Comparison of ENCODE assay signal across 7 cellular contexts in genomic region chr19:1076951-1077350, GRCh38. TPM values are rescaled to one million over a fixed set of nuclear protein-coding genes. Genes with fewer than 3 reads are reported as not detected.
A peak's percentile ranks its signal among the peaks of the same experiment; 100 is the strongest.
DNase-seq lines count a peak whose midpoint lies in the region; ATAC-seq, FAIRE-seq and TF ChIP-seq lines count a peak whose summit lies in the region.

No MANE protein-coding gene starts in this region.

- H3K27ac ChIP-seq in pancreas: peak overlapping the region in 1 of 4 donors; percentile 22

- ATAC-seq in GM19372 (IDR thresholded peaks at IDR 0.05; ENCODE audit: low read depth, unreplicated experiment) (peak; percentile 75), HG03442 (IDR thresholded peaks at IDR 0.05; ENCODE audit: unreplicated experiment) (peak; percentile 58), activated B cell treated with CpG ODN at 0.5 μM for 24 hours (ENCODE audit: low read depth) (peak; percentile 89), pancreas (peak in 3 of 4 donors; percentile 5 to 17 (median 15))

- peaks cover 60% of the 10 kb centered on the region for H3K36me3 Mint-ChIP-seq in activated B cell treated with CpG ODN at 0.5 μM for 24 hours (ENCODE audit: low read depth)

- peaks cover 0 to 10% (median 0%) of the 10 kb centered on the region in 3 donors for H3K4me1 ChIP-seq in pancreas

- H3K27me3 ChIP-seq in bronchial epithelial cell (ENCODE audit: control insufficient read depth, insufficient read depth, low read length) (no peaks in the 10 kb centered on the region), pancreas (no peaks in the 10 kb centered on the region)

- H3K4me3 ChIP-seq in bronchial epithelial cell (ENCODE audit: low read depth, low read length) (no peak overlapping the region), pancreas (no peak overlapping the region)

- no peaks in the 10 kb centered on the region for H3K9me3 ChIP-seq in pancreas

- POLR2A ChIA-PET in activated B cell treated with CpG ODN at 0.5 μM for 24 hours (lab: Charles Lee): interaction anchor here (0.6 to 13.1 kb wide), 25 partner anchors 9 to 361 kb away, joined by 3 to 184 read pairs (median 6); partner anchors contain the start of genes ABCA7, ARHGAP45, CIRBP and CNN2

- no peaks in the 10 kb centered on the region for H3K9me3 Mint-ChIP-seq in activated B cell treated with CpG ODN at 0.5 μM for 24 hours

- DNase-seq in activated B cell treated with CpG ODN at 0.5 μM for 24 hours (peak; percentile 84), bronchial epithelial cell (ENCODE audit: low read depth) (peak; percentile 65), pancreas (peak in 3 of 6 donors; percentile 61 to 71 (median 66)), NCI-H226 (no peak), NCI-H446 (lab: John Stamatoyannopoulos, UW) (no peak)

- peak overlapping the region; percentile 93 for H3K27ac Mint-ChIP-seq in activated B cell treated with CpG ODN at 0.5 μM for 24 hours

- H3K4me3 Mint-ChIP-seq in activated B cell treated with CpG ODN at 0.5 μM for 24 hours: peak overlapping the region; percentile 71

- WGBS in pancreas, 2 donors: 64 to 75% methylated on average over 16 of the region's 16 CpGs

- peaks cover 67% of the 10 kb centered on the region for H3K4me1 Mint-ChIP-seq in activated B cell treated with CpG ODN at 0.5 μM for 24 hours

- no peaks in the 10 kb centered on the region for H3K27me3 Mint-ChIP-seq in activated B cell treated with CpG ODN at 0.5 μM for 24 hours

- no peak for TF ChIP-seq CTCF in activated B cell treated with CpG ODN at 0.5 μM for 24 hours (IDR thresholded peaks at IDR 0.05)
- TF ChIP-seq CTCF in bronchial epithelial cell (IDR thresholded peaks at IDR 0.05; ENCODE audit: insufficient read depth, low read length, severe bottlenecking): no peak
- TF ChIP-seq CTCF in pancreas (IDR thresholded peaks at IDR 0.05): no peak

- FAIRE-seq in bronchial epithelial cell (lab: Jason Lieb, UNC) (no peak), pancreas (lab: Jason Lieb, UNC) (no peak)

- CTCF ChIA-PET in activated B cell treated with CpG ODN at 0.5 μM for 24 hours (lab: Charles Lee): interaction anchor here (1.1 kb wide), 1 partner anchor 12 kb away, joined by 3 read pairs; no protein-coding TSS in a partner anchor

- intact Hi-C loops in activated B cell treated with CpG ODN at 0.5 μM for 24 hours (cut with micrococcal nuclease) (loop anchor here (1.0 kb wide), 4 partner anchors 10 to 56 kb away; partner anchors contain the start of genes ABCA7, ARHGAP45, RNU6-2 and TMEM259), pancreas (cut with DNase I) (no loop called here)

- no peaks in the 10 kb centered on the region for H3K36me3 ChIP-seq in bronchial epithelial cell (ENCODE audit: control insufficient read depth, insufficient read depth, low read length)
- no peaks in the 10 kb centered on the region for H3K36me3 ChIP-seq in pancreas

RNA-seq across cellular contexts. Expression of gene ARHGAP45, which starts 10.0 kb away (rescaled TPM):
- 266 and 312 TPM in 2 replicates for total RNA-seq in activated B cell treated with CpG ODN at 0.5 μM for 24 hours
- total RNA-seq in bronchial epithelial cell: 9.0 and 11.8 TPM in 2 replicates
- total RNA-seq in pancreas: 10 to 100 TPM in 3 of 6 donors, 1 to 10 TPM in 3; 5.1 to 15.8 (median 8.4) TPM
- 10 to 100 TPM; 11.6 to 21.6 TPM for polyA plus RNA-seq in pancreas

RNA-seq across cellular contexts. Expression of gene POLR2E, which starts 18.2 kb away (rescaled TPM):
- total RNA-seq in activated B cell treated with CpG ODN at 0.5 μM for 24 hours (173 and 184 TPM in 2 replicates), bronchial epithelial cell (57.4 and 87.1 TPM in 2 replicates), pancreas (10 to 100 TPM; 40.0 to 66.5 (median 58.6) TPM)
- polyA plus RNA-seq in pancreas: 10 to 100 TPM; 62.5 to 69.4 TPM

RNA-seq across cellular contexts. Expression of gene GPX4, which starts 26.8 kb away (rescaled TPM):
- total RNA-seq in activated B cell treated with CpG ODN at 0.5 μM for 24 hours (213 and 218 TPM in 2 replicates), bronchial epithelial cell (274 and 291 TPM in 2 replicates), pancreas (100 to 1,000 TPM in 1 of 6 donors, 10 to 100 TPM in 5; 48.8 to 112 (median 63.8) TPM)
- polyA plus RNA-seq in pancreas: 100 to 1,000 TPM; 255 to 290 TPM

RNA-seq across cellular contexts. Expression of gene ABCA7, which starts 37.0 kb away (rescaled TPM):
- total RNA-seq in activated B cell treated with CpG ODN at 0.5 μM for 24 hours: 164 and 188 TPM in 2 replicates
- 6.8 and 13.8 TPM in 2 replicates for total RNA-seq in bronchial epithelial cell
- 10 to 100 TPM in 4 of 6 donors, 1 to 10 TPM in 2; 6.9 to 27.0 (median 16.0) TPM for total RNA-seq in pancreas
- 100 to 1,000 TPM in 1 of 2 donors, 10 to 100 TPM in 1; 60.9 to 131 TPM for polyA plus RNA-seq in pancreas

RNA-seq across cellular contexts. Expression of gene CNN2, which starts 50.5 kb away (rescaled TPM):
- total RNA-seq in activated B cell treated with CpG ODN at 0.5 μM for 24 hours (352 and 371 TPM in 2 replicates), bronchial epithelial cell (96.9 and 189 TPM in 2 replicates), pancreas (10 to 100 TPM; 46.4 to 73.8 (median 56.2) TPM)
- polyA plus RNA-seq in pancreas: 10 to 100 TPM; 20.4 to 40.9 TPM

Comparison
In these comparisons a context has a peak if more than half of its experiments do, and no peak if none do; other contexts are left out.
1. ATAC-seq: peak in every context shown above with its lines; median percentile 89 in activated B cell treated with CpG ODN at 0.5 μM for 24 hours; 75 in GM19372; 58 in HG03442; 15 in pancreas.
2. DNase-seq: peak in activated B cell treated with CpG ODN at 0.5 μM for 24 hours (single experiment) and bronchial epithelial cell (single experiment); none in NCI-H226 (single experiment) and NCI-H446 (0 of 2).
3. RNA of gene ARHGAP45, which starts 10.0 kb away (total RNA-seq): 266 to 312 TPM in activated B cell treated with CpG ODN at 0.5 μM for 24 hours; 9.0 to 11.8 TPM in bronchial epithelial cell and 5.1 to 15.8 TPM in pancreas; every median in the first group is over 10 times any median in the second.